ENCODE assay signal across 15 cellular contexts in genomic region chr12:639566-639965, GRCh38. TPM values are rescaled to one million over a fixed set of nuclear protein-coding genes. Genes with fewer than 3 reads are reported as not detected.
A peak's percentile ranks its signal among the peaks of the same experiment; 100 is the strongest.
DNase-seq lines count a peak whose midpoint lies in the region; ATAC-seq and TF ChIP-seq lines count a peak whose summit lies in the region.
"Had no signal": no experiment of that assay in that cellular context is flagged by ENCODE, and none has a peak within 500 bp of the region (broad histone marks: within the 10 kb centered on the region; RNA-seq: fewer than 3 reads in every experiment).

No MANE protein-coding gene starts in this region.

- no peaks in the 10 kb centered on the region for H4K20me1 ChIP-seq in OCI-LY1 (ENCODE audit: insufficient read depth, low read length)

- no peaks in the 10 kb centered on the region; the same call in none of the 2 replicates for H3K36me3 ChIP-seq in OCI-LY1 (ENCODE audit: insufficient read depth, low read length)
- H3K36me3 ChIP-seq in left lung, result no peaks in the 10 kb centered on the region
- no peaks in the 10 kb centered on the region for H3K36me3 ChIP-seq in stomach
- H3K36me3 ChIP-seq in tibial artery, result no peaks in the 10 kb centered on the region
- H3K36me3 ChIP-seq: Peyer's patch had no signal

- H3F3A ChIP-seq in OCI-LY1 (ENCODE audit: insufficient read depth, low read length), result peaks cover 15% of the 10 kb centered on the region

- intact Hi-C loops in left lung (cut with DNase I) (no loop called here), stomach (cut with DNase I; ENCODE audit: low total_unique reads) (loop anchor here (10.0 kb wide), 1 partner anchor 65 kb away; no protein-coding TSS in a partner anchor), tibial artery (cut with DNase I; ENCODE audit: low total_unique reads) (no loop called here)

- H3K4me3 ChIP-seq in OCI-LY1 (ENCODE audit: low read depth, low read length, poor library complexity, severe bottlenecking), result no peak overlapping the region
- H3K4me3 ChIP-seq in left lung, result no peak overlapping the region
- no peak overlapping the region for H3K4me3 ChIP-seq in stomach
- no peak overlapping the region for H3K4me3 ChIP-seq in tibial artery
- H3K4me3 ChIP-seq: dorsolateral prefrontal cortex, Peyer's patch had no signal

- ATAC-seq in activated naive CD4-positive, alpha-beta T cell treated with anti-CD3 and anti-CD28 coated beads, Interleukin-2, amount 50 U/mL, for 72 hours, result peak; percentile 66 to 79
- no peak for ATAC-seq in left lung
- ATAC-seq in GM18517 (IDR thresholded peaks at IDR 0.05; ENCODE audit: unreplicated experiment), result no peak
- ATAC-seq in HG03432 (IDR thresholded peaks at IDR 0.05; ENCODE audit: unreplicated experiment), result no peak
- ATAC-seq: sciatic nerve had no signal

- no peak overlapping the region for H2AFZ ChIP-seq in OCI-LY1 (ENCODE audit: low read length)

- CTCF ChIA-PET in activated naive CD4-positive, alpha-beta T cell treated with anti-CD3 and anti-CD28 coated beads, Interleukin-2, amount 10 ng/mL, durations not matched to agents 7 days and 5 days (lab: Charles Lee), result interaction anchor here (1.0 to 1.1 kb wide), 2 partner anchors 64 to 112 kb away, joined by 4 to 5 read pairs; no protein-coding TSS in a partner anchor

- no peaks in the 10 kb centered on the region for H3K36me3 Mint-ChIP-seq in activated naive CD4-positive, alpha-beta T cell treated with anti-CD3 and anti-CD28 coated beads, Interleukin-2, amount 50 U/mL, for 72 hours
- peaks cover 3% of the 10 kb centered on the region for H3K36me3 Mint-ChIP-seq in activated naive CD4-positive, alpha-beta T cell treated with anti-CD3 and anti-CD28 coated beads, Interleukin-2, amount 10 ng/mL, durations not matched to agents 7 days and 5 days

- no peak overlapping the region for H3K4me3 Mint-ChIP-seq in activated naive CD4-positive, alpha-beta T cell treated with anti-CD3 and anti-CD28 coated beads, Interleukin-2, amount 10 ng/mL, durations not matched to agents 7 days and 5 days

- H3K4me1 ChIP-seq in OCI-LY1 (ENCODE audit: insufficient read depth, low read length, severe bottlenecking) (peaks cover 54% of the 10 kb centered on the region), left lung (peaks cover 24 to 83% of the 10 kb centered on the region in 2 donors), stomach (peaks cover 11 to 30% (median 20%) of the 10 kb centered on the region in 4 donors), tibial artery (peaks cover 0 to 23% (median 8%) of the 10 kb centered on the region in 4 donors)

- H3K4me2 ChIP-seq in OCI-LY1 (ENCODE audit: low read length), result 0 out of 2 replicates have a peak overlapping the region, but pooled peaks have one; percentile 16

- TF ChIP-seq POLR2A in stomach (IDR thresholded peaks at IDR 0.05), result no peak

- H3K79me2 ChIP-seq in OCI-LY1 (ENCODE audit: insufficient read depth, low read length), result no peaks in the 10 kb centered on the region

- TF ChIP-seq CTCF in OCI-LY1 (IDR thresholded peaks at IDR 0.05; ENCODE audit: low read length), result no peak
- no peak for TF ChIP-seq CTCF in left lung (IDR thresholded peaks at IDR 0.05)
- TF ChIP-seq CTCF in stomach (IDR thresholded peaks at IDR 0.05), result no peak
- no peak for TF ChIP-seq CTCF in tibial artery (IDR thresholded peaks at IDR 0.05)

- no peak for DNase-seq in activated naive CD4-positive, alpha-beta T cell treated with anti-CD3 and anti-CD28 coated beads, Interleukin-2, amount 50 U/mL, for 72 hours (ENCODE audit: low spot score in 2 of 2)
- no peak for DNase-seq in activated naive CD4-positive, alpha-beta T cell treated with anti-CD3 and anti-CD28 coated beads, Interleukin-2, amount 10 ng/mL, durations not matched to agents 7 days and 5 days
- DNase-seq in left lung (no peak), stomach (no peak), tibial artery (no peak)
- DNase-seq: dorsolateral prefrontal cortex; HCEC 1CT; mesendoderm; NCI-H2171; Peyer's patch; stimulated activated CD8-positive, alpha-beta memory T cell treated with anti-CD3 and anti-CD28 coated beads, Interleukin-4, amount 100 ng/mL, for 48 hours had no signal

- no peak overlapping the region; the same call in 1 of the 2 replicates for H3K9ac ChIP-seq in OCI-LY1 (ENCODE audit: low read length)

- H3K27me3 ChIP-seq in OCI-LY1 (ENCODE audit: insufficient read depth, low read length) (no peaks in the 10 kb centered on the region), left lung (no peaks in the 10 kb centered on the region), stomach (no peaks in the 10 kb centered on the region), tibial artery (no peaks in the 10 kb centered on the region)
- H3K27me3 ChIP-seq: dorsolateral prefrontal cortex, Peyer's patch had no signal

- H3K4me1 Mint-ChIP-seq in activated naive CD4-positive, alpha-beta T cell treated with anti-CD3 and anti-CD28 coated beads, Interleukin-2, amount 10 ng/mL, durations not matched to agents 7 days and 5 days, result peaks cover 54% of the 10 kb centered on the region

- H3K27ac ChIP-seq in OCI-LY1 (ENCODE audit: low read depth, low read length, poor library complexity, severe bottlenecking), result peak overlapping the region; percentile 61
- peak overlapping the region; percentile 99 to 100 for H3K27ac ChIP-seq in left lung
- peak overlapping the region in 3 of 5 donors; percentile 10 to 57 (median 27) for H3K27ac ChIP-seq in stomach
- H3K27ac ChIP-seq in tibial artery, result no peak overlapping the region

- H3K27ac Mint-ChIP-seq in activated naive CD4-positive, alpha-beta T cell treated with anti-CD3 and anti-CD28 coated beads, Interleukin-2, amount 50 U/mL, for 72 hours, result peak overlapping the region; percentile 50 to 85
- no peak overlapping the region for H3K27ac Mint-ChIP-seq in activated naive CD4-positive, alpha-beta T cell treated with anti-CD3 and anti-CD28 coated beads, Interleukin-2, amount 10 ng/mL, durations not matched to agents 7 days and 5 days

- TF ChIP-seq EP300 in stomach (IDR thresholded peaks at IDR 0.05), result no peak

- H3K9me3 Mint-ChIP-seq in activated naive CD4-positive, alpha-beta T cell treated with anti-CD3 and anti-CD28 coated beads, Interleukin-2, amount 50 U/mL, for 72 hours, result no peaks in the 10 kb centered on the region
- peaks cover 2% of the 10 kb centered on the region for H3K9me3 Mint-ChIP-seq in activated naive CD4-positive, alpha-beta T cell treated with anti-CD3 and anti-CD28 coated beads, Interleukin-2, amount 10 ng/mL, durations not matched to agents 7 days and 5 days

- no peaks in the 10 kb centered on the region for H3K9me2 ChIP-seq in OCI-LY1 (ENCODE audit: low read depth, low read length)

- H3K9me3 ChIP-seq in OCI-LY1 (ENCODE audit: low read length) (no peaks in the 10 kb centered on the region), left lung (no peaks in the 10 kb centered on the region), stomach (no peaks in the 10 kb centered on the region), tibial artery (no peaks in the 10 kb centered on the region)
- H3K9me3 ChIP-seq: Peyer's patch had no signal

- WGBS in stomach, 5 donors, result 86 to 90% (median 88%) methylated on average over 5 of the region's 5 CpGs

- no peaks in the 10 kb centered on the region for H3K27me3 Mint-ChIP-seq in activated naive CD4-positive, alpha-beta T cell treated with anti-CD3 and anti-CD28 coated beads, Interleukin-2, amount 10 ng/mL, durations not matched to agents 7 days and 5 days

RNA-seq across cellular contexts. Expression of gene NINJ2, which starts 23.7 kb away (rescaled TPM):
- total RNA-seq in activated naive CD4-positive, alpha-beta T cell treated with anti-CD3 and anti-CD28 coated beads, Interleukin-2, amount 50 U/mL, for 72 hours, result 1 to 10 TPM; 1.4 to 6.1 TPM
- 10 to 100 TPM; 13.0 to 18.0 TPM for total RNA-seq in left lung
- total RNA-seq in stomach, result 10 to 100 TPM in 1 of 5 donors, 1 to 10 TPM in 1, not detected in 3; 2.2 to 26.2 TPM
- 1 to 10 TPM; 2.0 to 5.2 (median 5.0) TPM for polyA plus RNA-seq in stomach

Comparison
In these comparisons a context has a peak if more than half of its experiments do, and no peak if none do; other contexts are left out.
1. ATAC-seq: peak in activated naive CD4-positive, alpha-beta T cell treated with anti-CD3 and anti-CD28 coated beads, Interleukin-2, amount 50 U/mL, for 72 hours (2 of 2); none in left lung (single experiment), GM18517 (single experiment) and HG03432 (single experiment).
2. H3K27ac ChIP-seq: peak in OCI-LY1 (single experiment), left lung (2 of 2) and stomach (3 of 5); none in tibial artery (0 of 2).